ENCODE assay signal across 1 cellular context in the genomic region with DNA sequence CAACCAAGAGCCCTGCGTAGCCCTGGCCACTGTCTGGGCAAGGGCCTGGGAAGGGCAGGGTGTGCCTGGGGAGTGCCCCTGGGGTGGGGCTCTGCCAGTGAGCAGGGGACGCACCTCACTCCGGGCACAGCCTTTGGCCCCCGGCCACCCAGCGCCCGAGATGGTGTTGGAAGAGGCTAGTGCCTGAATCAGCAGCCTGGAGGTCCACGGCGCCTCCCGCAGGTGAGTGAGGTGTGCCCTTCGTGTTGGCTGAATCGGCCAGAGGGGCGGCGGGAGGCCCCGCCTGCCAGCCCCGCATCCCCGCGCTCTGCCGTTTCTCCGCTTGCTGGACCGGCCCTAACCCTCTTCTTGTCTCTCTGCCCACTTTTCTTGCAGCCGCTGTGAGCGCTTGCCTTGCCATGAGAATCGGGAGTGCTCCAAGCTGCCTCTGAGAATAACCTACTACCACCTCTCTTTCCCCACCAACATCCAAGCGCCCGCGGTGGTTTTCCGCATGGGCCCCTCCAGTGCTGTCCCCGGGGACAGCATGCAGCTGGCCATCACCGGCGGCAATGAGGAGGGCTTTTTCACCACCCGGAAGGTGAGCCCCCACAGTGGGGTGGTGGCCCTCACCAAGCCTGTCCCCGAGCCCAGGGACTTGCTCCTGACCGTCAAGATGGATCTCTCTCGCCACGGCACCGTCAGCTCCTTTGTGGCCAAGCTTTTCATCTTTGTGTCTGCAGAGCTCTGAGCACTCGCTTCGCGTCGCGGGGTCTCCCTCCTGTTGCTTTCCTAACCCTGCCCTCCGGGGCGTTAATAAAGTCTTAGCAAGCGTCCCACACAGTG.
TF ChIP-seq lines count a peak whose summit lies in the region.

No MANE protein-coding gene starts in this region.

TF ChIP-seq in GM23338, 12 proteins besides CTCF, POLR2A, EP300 and RAD21 (continued from another document):
- TF ChIP-seq, protein P1, sequence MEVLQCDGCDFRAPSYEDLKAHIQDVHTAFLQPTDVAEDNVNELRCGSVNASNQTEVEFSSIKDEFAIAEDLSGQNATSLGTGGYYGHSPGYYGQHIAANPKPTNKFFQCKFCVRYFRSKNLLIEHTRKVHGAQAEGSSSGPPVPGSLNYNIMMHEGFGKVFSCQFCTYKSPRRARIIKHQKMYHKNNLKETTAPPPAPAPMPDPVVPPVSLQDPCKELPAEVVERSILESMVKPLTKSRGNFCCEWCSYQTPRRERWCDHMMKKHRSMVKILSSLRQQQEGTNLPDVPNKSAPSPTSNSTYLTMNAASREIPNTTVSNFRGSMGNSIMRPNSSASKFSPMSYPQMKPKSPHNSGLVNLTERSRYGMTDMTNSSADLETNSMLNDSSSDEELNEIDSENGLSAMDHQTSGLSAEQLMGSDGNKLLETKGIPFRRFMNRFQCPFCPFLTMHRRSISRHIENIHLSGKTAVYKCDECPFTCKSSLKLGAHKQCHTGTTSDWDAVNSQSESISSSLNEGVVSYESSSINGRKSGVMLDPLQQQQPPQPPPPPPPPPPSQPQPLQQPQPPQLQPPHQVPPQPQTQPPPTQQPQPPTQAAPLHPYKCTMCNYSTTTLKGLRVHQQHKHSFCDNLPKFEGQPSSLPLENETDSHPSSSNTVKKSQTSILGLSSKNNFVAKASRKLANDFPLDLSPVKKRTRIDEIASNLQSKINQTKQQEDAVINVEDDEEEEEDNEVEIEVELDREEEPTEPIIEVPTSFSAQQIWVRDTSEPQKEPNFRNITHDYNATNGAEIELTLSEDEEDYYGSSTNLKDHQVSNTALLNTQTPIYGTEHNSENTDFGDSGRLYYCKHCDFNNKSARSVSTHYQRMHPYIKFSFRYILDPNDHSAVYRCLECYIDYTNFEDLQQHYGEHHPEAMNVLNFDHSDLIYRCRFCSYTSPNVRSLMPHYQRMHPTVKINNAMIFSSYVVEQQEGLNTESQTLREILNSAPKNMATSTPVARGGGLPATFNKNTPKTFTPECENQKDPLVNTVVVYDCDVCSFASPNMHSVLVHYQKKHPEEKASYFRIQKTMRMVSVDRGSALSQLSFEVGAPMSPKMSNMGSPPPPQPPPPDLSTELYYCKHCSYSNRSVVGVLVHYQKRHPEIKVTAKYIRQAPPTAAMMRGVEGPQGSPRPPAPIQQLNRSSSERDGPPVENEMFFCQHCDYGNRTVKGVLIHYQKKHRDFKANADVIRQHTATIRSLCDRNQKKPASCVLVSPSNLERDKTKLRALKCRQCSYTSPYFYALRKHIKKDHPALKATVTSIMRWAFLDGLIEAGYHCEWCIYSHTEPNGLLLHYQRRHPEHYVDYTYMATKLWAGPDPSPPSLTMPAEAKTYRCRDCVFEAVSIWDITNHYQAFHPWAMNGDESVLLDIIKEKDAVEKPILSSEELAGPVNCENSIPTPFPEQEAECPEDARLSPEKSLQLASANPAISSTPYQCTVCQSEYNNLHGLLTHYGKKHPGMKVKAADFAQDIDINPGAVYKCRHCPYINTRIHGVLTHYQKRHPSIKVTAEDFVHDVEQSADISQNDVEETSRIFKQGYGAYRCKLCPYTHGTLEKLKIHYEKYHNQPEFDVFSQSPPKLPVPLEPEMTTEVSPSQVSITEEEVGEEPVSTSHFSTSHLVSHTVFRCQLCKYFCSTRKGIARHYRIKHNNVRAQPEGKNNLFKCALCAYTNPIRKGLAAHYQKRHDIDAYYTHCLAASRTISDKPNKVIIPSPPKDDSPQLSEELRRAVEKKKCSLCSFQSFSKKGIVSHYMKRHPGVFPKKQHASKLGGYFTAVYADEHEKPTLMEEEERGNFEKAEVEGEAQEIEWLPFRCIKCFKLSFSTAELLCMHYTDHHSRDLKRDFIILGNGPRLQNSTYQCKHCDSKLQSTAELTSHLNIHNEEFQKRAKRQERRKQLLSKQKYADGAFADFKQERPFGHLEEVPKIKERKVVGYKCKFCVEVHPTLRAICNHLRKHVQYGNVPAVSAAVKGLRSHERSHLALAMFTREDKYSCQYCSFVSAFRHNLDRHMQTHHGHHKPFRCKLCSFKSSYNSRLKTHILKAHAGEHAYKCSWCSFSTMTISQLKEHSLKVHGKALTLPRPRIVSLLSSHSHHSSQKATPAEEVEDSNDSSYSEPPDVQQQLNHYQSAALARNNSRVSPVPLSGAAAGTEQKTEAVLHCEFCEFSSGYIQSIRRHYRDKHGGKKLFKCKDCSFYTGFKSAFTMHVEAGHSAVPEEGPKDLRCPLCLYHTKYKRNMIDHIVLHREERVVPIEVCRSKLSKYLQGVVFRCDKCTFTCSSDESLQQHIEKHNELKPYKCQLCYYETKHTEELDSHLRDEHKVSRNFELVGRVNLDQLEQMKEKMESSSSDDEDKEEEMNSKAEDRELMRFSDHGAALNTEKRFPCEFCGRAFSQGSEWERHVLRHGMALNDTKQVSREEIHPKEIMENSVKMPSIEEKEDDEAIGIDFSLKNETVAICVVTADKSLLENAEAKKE (CRISPR knock-in tag; IDR thresholded peaks at IDR 0.05) = no peak
- TF ChIP-seq EZH2phosphoT487 (IDR thresholded peaks at IDR 0.05; ENCODE audit: unreplicated experiment) (no peak), JUNB (IDR thresholded peaks at IDR 0.05; ENCODE audit: unreplicated experiment) (no peak), EZH2 (IDR thresholded peaks at IDR 0.05; ENCODE audit: low read depth, unreplicated experiment) (no peak), CREB1 (CRISPR knock-in tag; IDR thresholded peaks at IDR 0.05; ENCODE audit: low read depth) (no peak), ZNF331 (CRISPR knock-in tag; IDR thresholded peaks at IDR 0.05; ENCODE audit: low read depth) (no peak), ZNF114 (CRISPR knock-in tag; IDR thresholded peaks at IDR 0.05) (no peak), POLR2AphosphoS5 (IDR thresholded peaks at IDR 0.05; ENCODE audit: low read depth) (no peak), NANOG (IDR thresholded peaks at IDR 0.05; ENCODE audit: borderline replicate concordance) (no peak)
- TF ChIP-seq, protein P2, sequence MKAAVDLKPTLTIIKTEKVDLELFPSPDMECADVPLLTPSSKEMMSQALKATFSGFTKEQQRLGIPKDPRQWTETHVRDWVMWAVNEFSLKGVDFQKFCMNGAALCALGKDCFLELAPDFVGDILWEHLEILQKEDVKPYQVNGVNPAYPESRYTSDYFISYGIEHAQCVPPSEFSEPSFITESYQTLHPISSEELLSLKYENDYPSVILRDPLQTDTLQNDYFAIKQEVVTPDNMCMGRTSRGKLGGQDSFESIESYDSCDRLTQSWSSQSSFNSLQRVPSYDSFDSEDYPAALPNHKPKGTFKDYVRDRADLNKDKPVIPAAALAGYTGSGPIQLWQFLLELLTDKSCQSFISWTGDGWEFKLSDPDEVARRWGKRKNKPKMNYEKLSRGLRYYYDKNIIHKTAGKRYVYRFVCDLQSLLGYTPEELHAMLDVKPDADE (IDR thresholded peaks at IDR 0.05) = no peak
